ENCODE assay signal across 1 cellular context in genomic region chr17:75773808-75774470, GRCh38.
TF ChIP-seq lines count a peak whose summit lies in the region.

No MANE protein-coding gene starts in this region.

TF ChIP-seq in K562, 482 proteins besides CTCF, POLR2A, EP300 and RAD21 (continued from another document):
- TF ChIP-seq AFF1 (IDR thresholded peaks at IDR 0.05; ENCODE audit: low read depth in 1 of 2, partially characterized antibody in 2 of 2), result no peak
- no peak for TF ChIP-seq ZNF282 (CRISPR knock-in tag; IDR thresholded peaks at IDR 0.05)
- TF ChIP-seq KLF13 (tag; IDR thresholded peaks at IDR 0.05; ENCODE audit: borderline replicate concordance, low read depth), result no peak
- TF ChIP-seq ZC3H11A (IDR thresholded peaks at IDR 0.05; ENCODE audit: low read depth, low read length), result no peak
- no peak for TF ChIP-seq DACH1 (IDR thresholded peaks at IDR 0.05; ENCODE audit: partially characterized antibody)
- peak; percentile 77 for TF ChIP-seq RBM22 (IDR thresholded peaks at IDR 0.05; ENCODE audit: low read depth, low read length, poor library complexity, severe bottlenecking)
- no peak for TF ChIP-seq ARID3A (IDR thresholded peaks at IDR 0.05; ENCODE audit: borderline replicate concordance, low read depth, low read length)
- TF ChIP-seq, protein P1, sequence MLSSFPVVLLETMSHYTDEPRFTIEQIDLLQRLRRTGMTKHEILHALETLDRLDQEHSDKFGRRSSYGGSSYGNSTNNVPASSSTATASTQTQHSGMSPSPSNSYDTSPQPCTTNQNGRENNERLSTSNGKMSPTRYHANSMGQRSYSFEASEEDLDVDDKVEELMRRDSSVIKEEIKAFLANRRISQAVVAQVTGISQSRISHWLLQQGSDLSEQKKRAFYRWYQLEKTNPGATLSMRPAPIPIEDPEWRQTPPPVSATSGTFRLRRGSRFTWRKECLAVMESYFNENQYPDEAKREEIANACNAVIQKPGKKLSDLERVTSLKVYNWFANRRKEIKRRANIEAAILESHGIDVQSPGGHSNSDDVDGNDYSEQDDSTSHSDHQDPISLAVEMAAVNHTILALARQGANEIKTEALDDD (IDR thresholded peaks at IDR 0.05), result no peak
- TF ChIP-seq CREB1 (IDR thresholded peaks at IDR 0.05), result no peak
- TF ChIP-seq CREB1 (CRISPR knock-in tag; IDR thresholded peaks at IDR 0.05), result peak; percentile 32; the same call in 1 of the 2 replicates
- TF ChIP-seq, protein P2, sequence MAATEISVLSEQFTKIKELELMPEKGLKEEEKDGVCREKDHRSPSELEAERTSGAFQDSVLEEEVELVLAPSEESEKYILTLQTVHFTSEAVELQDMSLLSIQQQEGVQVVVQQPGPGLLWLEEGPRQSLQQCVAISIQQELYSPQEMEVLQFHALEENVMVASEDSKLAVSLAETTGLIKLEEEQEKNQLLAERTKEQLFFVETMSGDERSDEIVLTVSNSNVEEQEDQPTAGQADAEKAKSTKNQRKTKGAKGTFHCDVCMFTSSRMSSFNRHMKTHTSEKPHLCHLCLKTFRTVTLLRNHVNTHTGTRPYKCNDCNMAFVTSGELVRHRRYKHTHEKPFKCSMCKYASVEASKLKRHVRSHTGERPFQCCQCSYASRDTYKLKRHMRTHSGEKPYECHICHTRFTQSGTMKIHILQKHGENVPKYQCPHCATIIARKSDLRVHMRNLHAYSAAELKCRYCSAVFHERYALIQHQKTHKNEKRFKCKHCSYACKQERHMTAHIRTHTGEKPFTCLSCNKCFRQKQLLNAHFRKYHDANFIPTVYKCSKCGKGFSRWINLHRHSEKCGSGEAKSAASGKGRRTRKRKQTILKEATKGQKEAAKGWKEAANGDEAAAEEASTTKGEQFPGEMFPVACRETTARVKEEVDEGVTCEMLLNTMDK (IDR thresholded peaks at IDR 0.05; ENCODE audit: borderline replicate concordance, insufficient read depth, low read depth, low read length, poor library complexity, severe bottlenecking), result no peak
- no peak for TF ChIP-seq NR1H2 (CRISPR knock-in tag; IDR thresholded peaks at IDR 0.05)
- TF ChIP-seq, protein P3, sequence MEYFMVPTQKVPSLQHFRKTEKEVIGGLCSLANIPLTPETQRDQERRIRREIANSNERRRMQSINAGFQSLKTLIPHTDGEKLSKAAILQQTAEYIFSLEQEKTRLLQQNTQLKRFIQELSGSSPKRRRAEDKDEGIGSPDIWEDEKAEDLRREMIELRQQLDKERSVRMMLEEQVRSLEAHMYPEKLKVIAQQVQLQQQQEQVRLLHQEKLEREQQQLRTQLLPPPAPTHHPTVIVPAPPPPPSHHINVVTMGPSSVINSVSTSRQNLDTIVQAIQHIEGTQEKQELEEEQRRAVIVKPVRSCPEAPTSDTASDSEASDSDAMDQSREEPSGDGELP (CRISPR knock-in tag; IDR thresholded peaks at IDR 0.05; ENCODE audit: borderline replicate concordance), result peak; percentile 35; the same call in 1 of the 2 replicates
